In the genomic region with DNA sequence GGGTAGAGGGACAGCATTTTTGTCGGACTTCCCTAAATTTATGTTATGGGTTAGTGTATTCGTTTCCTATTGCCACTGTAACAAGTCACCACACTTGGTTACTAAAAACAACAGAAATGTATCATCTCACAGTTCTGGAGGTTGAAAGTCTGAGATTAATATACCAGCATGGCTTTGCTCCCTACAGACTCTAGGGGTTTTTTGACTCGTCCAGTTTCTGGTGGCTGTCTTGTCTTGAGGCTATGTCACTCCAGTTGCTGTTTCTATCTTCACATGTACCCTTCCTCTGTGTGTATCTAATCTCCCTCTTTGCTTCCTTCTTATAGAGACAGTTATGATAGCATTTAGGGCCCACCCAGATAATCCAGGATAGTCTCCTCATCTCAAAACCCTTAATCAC, we compare ENCODE assay signal across 16 cellular contexts. TPM values are rescaled to one million over a fixed set of nuclear protein-coding genes. Genes with fewer than 3 reads are reported as not detected.
"Had no signal": no experiment of that assay in that cellular context is flagged by ENCODE, and none has a peak within 500 bp of the region (broad histone marks: within the 10 kb centered on the region; RNA-seq: fewer than 3 reads in every experiment).

No MANE protein-coding gene starts in this region.

- H3K4me2 ChIP-seq: hepatocyte had no signal

- H3K27me3 ChIP-seq: body of pancreas, hepatocyte, ovary had no signal

- H3K79me2 ChIP-seq: hepatocyte had no signal

- H2AFZ ChIP-seq: hepatocyte had no signal

- H3K4me1 ChIP-seq: body of pancreas had no signal

- DNase-seq: activated CD4-positive, alpha-beta T cell treated with anti-CD3 and anti-CD28 coated beads, Interleukin-2, amount 50 U/mL, for 1 hour; amniotic stem cell; body of pancreas; effector memory CD8-positive, alpha-beta T cell; kidney; left ventricle myocardium superior; ovary; stimulated activated CD4-positive, alpha-beta T cell treated with anti-CD3 and anti-CD28 coated beads, Interleukin-12 subunit alpha, Interleukin-12 subunit beta, amount 100 ng/mL, for 4 hours; stimulated activated naive CD4-positive, alpha-beta T cell treated with Interleukin-2 at 50 U/mL for 16 hours; trophoblast cell had no signal

- H3K9me3 ChIP-seq: body of pancreas, ovary had no signal

- H3K4me3 ChIP-seq: body of pancreas, hepatocyte, ovary had no signal

- H3K36me3 ChIP-seq: ovary had no signal

- ATAC-seq: body of pancreas; effector memory CD8-positive, alpha-beta T cell; left ventricle myocardium superior had no signal

- H3K27ac ChIP-seq: body of pancreas, hepatocyte, ovary had no signal

RNA-seq across cellular contexts. Expression of a gene that starts 9.1 kb away (rescaled TPM):
- total RNA-seq: activated T-helper 2 cell treated with anti-CD3 and anti-CD28 coated beads, Interferon-gamma antibody, Interleukin-2, Interleukin-4, amounts not matched to agents 10 μg/mL and 5 μg/mL and 100 μg/mL, durations not matched to agents 14 hours and 24 hours and 36 hours; body of pancreas; epithelial cell of proximal tubule; hepatocyte; kidney; left ventricle myocardium superior; mesenteric fat pad; myocyte; neural crest cell; ovary had no signal
- polyA plus RNA-seq: hepatocyte, ovary had no signal
